Comparison of ENCODE assay signal across 34 cellular contexts in genomic region chr5:168096525-168096924, GRCh38.
"Had no signal": no experiment of that assay in that cellular context is flagged by ENCODE, and none has a peak within 500 bp of the region (broad histone marks: within the 10 kb centered on the region; RNA-seq: fewer than 3 reads in every experiment).

No MANE protein-coding gene starts in this region.

- H3K36me3 Mint-ChIP-seq: activated CD4-positive, alpha-beta memory T cell treated with anti-CD3 and anti-CD28 coated beads for 36 hours; activated naive CD4-positive, alpha-beta T cell treated with anti-CD3 and anti-CD28 coated beads, Interleukin-2, amount 10 ng/mL, durations not matched to agents 7 days and 5 days; activated naive CD4-positive, alpha-beta T cell treated with anti-CD3 and anti-CD28 coated beads, Interleukin-2, amount 50 U/mL, for 24 hours; activated naive CD8-positive, alpha-beta T cell; activated naive CD8-positive, alpha-beta T cell treated with anti-CD3 and anti-CD28 coated beads, Interleukin-2, amount 10 ng/mL, durations not matched to agents 7 days and 5 days had no signal

- H3K27me3 Mint-ChIP-seq: activated B cell treated with CpG ODN at 0.5 μM for 24 hours; activated CD4-positive, alpha-beta memory T cell treated with anti-CD3 and anti-CD28 coated beads for 36 hours; activated CD4-positive, alpha-beta T cell treated with anti-CD3 and anti-CD28 coated beads, Interleukin-2, amount 10 ng/mL, durations not matched to agents 24 days and 14 days; activated CD8-positive, alpha-beta T cell treated with anti-CD3 and anti-CD28 coated beads for 36 hours; activated naive CD4-positive, alpha-beta T cell treated with anti-CD3 and anti-CD28 coated beads, Interleukin-2, amount 10 ng/mL, durations not matched to agents 7 days and 5 days; activated naive CD8-positive, alpha-beta T cell; activated naive CD8-positive, alpha-beta T cell treated with anti-CD3 and anti-CD28 coated beads, Interleukin-2, amount 50 U/mL, for 24 hours had no signal

- ATAC-seq: activated CD8-positive, alpha-beta T cell treated with anti-CD3 and anti-CD28 coated beads for 36 hours; activated naive CD8-positive, alpha-beta T cell treated with anti-CD3 and anti-CD28 coated beads, Interleukin-2, amount 50 U/mL, for 24 hours; activated T-cell treated with anti-CD3 and anti-CD28 coated beads, Interleukin-2, amount 50 U/mL, for 4 hours; activated T-cell treated with anti-CD3 and anti-CD28 coated beads, Interleukin-2, amount 50 U/mL, for 72 hours; activated T-helper 17 cell treated with anti-CD3 and anti-CD28 coated beads, Interleukin-2, amount 50 U/mL, for 72 hours; body of pancreas had no signal

- H3K9me3 ChIP-seq: body of pancreas, breast epithelium had no signal

- H3K4me1 Mint-ChIP-seq: activated B cell treated with CpG ODN at 0.5 μM for 24 hours; activated CD4-positive, alpha-beta T cell treated with anti-CD3 and anti-CD28 coated beads, Interleukin-2, amount 10 ng/mL, durations not matched to agents 24 days and 14 days; activated naive CD4-positive, alpha-beta T cell treated with anti-CD3 and anti-CD28 coated beads, Interleukin-2, amount 10 ng/mL, durations not matched to agents 7 days and 5 days; activated naive CD4-positive, alpha-beta T cell treated with anti-CD3 and anti-CD28 coated beads, Interleukin-2, amount 50 U/mL, for 24 hours; activated naive CD8-positive, alpha-beta T cell treated with anti-CD3 and anti-CD28 coated beads, Interleukin-2, amount 50 U/mL, for 24 hours; activated T-helper 17 cell treated with anti-CD3 and anti-CD28 coated beads, Interleukin-2, amount 50 U/mL, for 72 hours had no signal

- H3K4me3 ChIP-seq: body of pancreas, breast epithelium had no signal

- H3K4me1 ChIP-seq: body of pancreas, breast epithelium had no signal

- H3K4me3 Mint-ChIP-seq: activated B cell treated with CpG ODN at 0.5 μM for 24 hours; activated CD4-positive, alpha-beta memory T cell treated with anti-CD3 and anti-CD28 coated beads for 36 hours; activated CD4-positive, alpha-beta T cell treated with anti-CD3 and anti-CD28 coated beads, Interleukin-2, amount 10 ng/mL, durations not matched to agents 24 days and 14 days; activated CD8-positive, alpha-beta T cell treated with anti-CD3 and anti-CD28 coated beads for 36 hours; activated naive CD4-positive, alpha-beta T cell treated with anti-CD3 and anti-CD28 coated beads, Interleukin-2, amount 10 ng/mL, durations not matched to agents 7 days and 5 days; activated naive CD4-positive, alpha-beta T cell treated with anti-CD3 and anti-CD28 coated beads, Interleukin-2, amount 50 U/mL, for 24 hours; activated naive CD8-positive, alpha-beta T cell; activated naive CD8-positive, alpha-beta T cell treated with anti-CD3 and anti-CD28 coated beads, Interleukin-2, amount 10 ng/mL, durations not matched to agents 7 days and 5 days; activated naive CD8-positive, alpha-beta T cell treated with anti-CD3 and anti-CD28 coated beads, Interleukin-2, amount 50 U/mL, for 24 hours; activated T-cell treated with anti-CD3 and anti-CD28 coated beads, Interleukin-2, amount 50 U/mL, for 4 hours; activated T-cell treated with anti-CD3 and anti-CD28 coated beads, Interleukin-2, amount 50 U/mL, for 72 hours; activated T-helper 1 cell treated with anti-CD3 and anti-CD28 coated beads, Interleukin-12 subunit alpha, Interleukin-12 subunit beta, Interleukin-2, Interleukin-4 antibody, amounts not matched to agents 30 ng/mL and 10 ng/mL and 1 ng/mL, durations not matched to agents 14 hours and 24 hours and 36 hours; activated T-helper 17 cell treated with anti-CD3 and anti-CD28 coated beads, Interleukin-2, amount 50 U/mL, for 72 hours; T-helper 1 cell treated with Interleukin-12 subunit alpha and Interleukin-12 subunit beta and Interleukin-4 antibody, amounts not matched to agents 30 μg/mL and 1 μg/mL, for 36 hours; T-helper 2 cell treated with Interferon-gamma antibody and Interleukin-4, amounts not matched to agents 5 μg/mL and 100 μg/mL, for 36 hours had no signal

- H3K36me3 ChIP-seq: brain microvascular endothelial cell, breast epithelium had no signal

- H3K9me3 Mint-ChIP-seq: activated B cell treated with CpG ODN at 0.5 μM for 24 hours; activated CD4-positive, alpha-beta memory T cell treated with anti-CD3 and anti-CD28 coated beads for 36 hours; activated CD4-positive, alpha-beta T cell treated with anti-CD3 and anti-CD28 coated beads, Interleukin-2, amount 10 ng/mL, durations not matched to agents 24 days and 14 days; activated CD8-positive, alpha-beta T cell treated with anti-CD3 and anti-CD28 coated beads for 36 hours; activated naive CD4-positive, alpha-beta T cell treated with anti-CD3 and anti-CD28 coated beads, Interleukin-2, amount 10 ng/mL, durations not matched to agents 7 days and 5 days; activated naive CD4-positive, alpha-beta T cell treated with anti-CD3 and anti-CD28 coated beads, Interleukin-2, amount 50 U/mL, for 24 hours; activated naive CD8-positive, alpha-beta T cell treated with anti-CD3 and anti-CD28 coated beads, Interleukin-2, amount 10 ng/mL, durations not matched to agents 7 days and 5 days; activated naive CD8-positive, alpha-beta T cell treated with anti-CD3 and anti-CD28 coated beads, Interleukin-2, amount 50 U/mL, for 24 hours; activated T-cell treated with anti-CD3 and anti-CD28 coated beads, Interleukin-2, amount 50 U/mL, for 4 hours; activated T-cell treated with anti-CD3 and anti-CD28 coated beads, Interleukin-2, amount 50 U/mL, for 72 hours; activated T-helper 1 cell treated with anti-CD3 and anti-CD28 coated beads, Interleukin-12 subunit alpha, Interleukin-12 subunit beta, Interleukin-2, Interleukin-4 antibody, amounts not matched to agents 30 ng/mL and 10 ng/mL and 1 ng/mL, durations not matched to agents 14 hours and 24 hours and 36 hours; activated T-helper 17 cell treated with anti-CD3 and anti-CD28 coated beads, Interleukin-2, amount 50 U/mL, for 72 hours; T-helper 1 cell treated with Interleukin-12 subunit alpha and Interleukin-12 subunit beta and Interleukin-4 antibody, amounts not matched to agents 30 μg/mL and 1 μg/mL, for 36 hours; T-helper 2 cell treated with Interferon-gamma antibody and Interleukin-4, amounts not matched to agents 5 μg/mL and 100 μg/mL, for 36 hours had no signal

- H3K27me3 ChIP-seq: body of pancreas, brain microvascular endothelial cell, breast epithelium had no signal

- H3K27ac Mint-ChIP-seq: activated B cell treated with CpG ODN at 0.5 μM for 24 hours; activated CD4-positive, alpha-beta memory T cell treated with anti-CD3 and anti-CD28 coated beads for 36 hours; activated CD4-positive, alpha-beta T cell treated with anti-CD3 and anti-CD28 coated beads, Interleukin-2, amount 10 ng/mL, durations not matched to agents 24 days and 14 days; activated CD8-positive, alpha-beta T cell treated with anti-CD3 and anti-CD28 coated beads for 36 hours; activated naive CD4-positive, alpha-beta T cell treated with anti-CD3 and anti-CD28 coated beads, Interleukin-2, amount 10 ng/mL, durations not matched to agents 7 days and 5 days; activated naive CD4-positive, alpha-beta T cell treated with anti-CD3 and anti-CD28 coated beads, Interleukin-2, amount 50 U/mL, for 24 hours; activated naive CD8-positive, alpha-beta T cell; activated naive CD8-positive, alpha-beta T cell treated with anti-CD3 and anti-CD28 coated beads, Interleukin-2, amount 10 ng/mL, durations not matched to agents 7 days and 5 days; activated naive CD8-positive, alpha-beta T cell treated with anti-CD3 and anti-CD28 coated beads, Interleukin-2, amount 50 U/mL, for 24 hours; activated T-cell treated with anti-CD3 and anti-CD28 coated beads, Interleukin-2, amount 50 U/mL, for 72 hours; activated T-helper 1 cell treated with anti-CD3 and anti-CD28 coated beads, Interleukin-12 subunit alpha, Interleukin-12 subunit beta, Interleukin-2, Interleukin-4 antibody, amounts not matched to agents 30 ng/mL and 10 ng/mL and 1 ng/mL, durations not matched to agents 14 hours and 24 hours and 36 hours; activated T-helper 17 cell treated with anti-CD3 and anti-CD28 coated beads, Interleukin-2, amount 50 U/mL, for 72 hours; T-helper 1 cell treated with Interleukin-12 subunit alpha and Interleukin-12 subunit beta and Interleukin-4 antibody, amounts not matched to agents 30 μg/mL and 1 μg/mL, for 36 hours; T-helper 2 cell treated with Interferon-gamma antibody and Interleukin-4, amounts not matched to agents 5 μg/mL and 100 μg/mL, for 36 hours had no signal

- H3K27ac ChIP-seq: body of pancreas, brain microvascular endothelial cell, breast epithelium, VCaP had no signal

- DNase-seq: activated B cell treated with CpG ODN at 0.5 μM for 24 hours; activated CD4-positive, alpha-beta memory T cell treated with anti-CD3 and anti-CD28 coated beads for 36 hours; activated CD4-positive, alpha-beta T cell treated with anti-CD3 and anti-CD28 coated beads for 4 hours; activated CD4-positive, alpha-beta T cell treated with anti-CD3 and anti-CD28 coated beads, Interleukin-2, amount 10 ng/mL, durations not matched to agents 24 days and 14 days; activated CD4-positive, alpha-beta T cell treated with anti-CD3 and anti-CD28 coated beads, Interleukin-2, amount 50 U/mL, for 1 hour; activated CD4-positive, alpha-beta T cell treated with anti-CD3 and anti-CD28 coated beads, Interleukin-2, amount 50 U/mL, for 4 hours; activated CD4-positive, CD25-positive, alpha-beta regulatory T cell treated with anti-CD3 and anti-CD28 coated beads, Interleukin-2, amount 50 U/mL, for 72 hours; activated CD8-positive, alpha-beta memory T cell treated with anti-CD3 and anti-CD28 coated beads, Interleukin-2, amount 50 U/mL, for 4 hours; activated CD8-positive, alpha-beta T cell treated with anti-CD3 and anti-CD28 coated beads for 36 hours; activated effector memory CD4-positive, alpha-beta T cell treated with anti-CD3 and anti-CD28 coated beads, Interleukin-2, amount 50 U/mL, for 16 hours; activated naive CD4-positive, alpha-beta T cell treated with anti-CD3 and anti-CD28 coated beads, Interleukin-2, amount 10 ng/mL, durations not matched to agents 7 days and 5 days; activated naive CD4-positive, alpha-beta T cell treated with Interleukin-2 at 50 U/mL for 16 hours; activated naive CD8-positive, alpha-beta T cell treated with anti-CD3 and anti-CD28 coated beads, Interleukin-2, amount 10 ng/mL, durations not matched to agents 7 days and 5 days; activated naive CD8-positive, alpha-beta T cell treated with anti-CD3 and anti-CD28 coated beads, Interleukin-2, amount 50 U/mL, for 24 hours; activated T-cell treated with anti-CD3 and anti-CD28 coated beads for 4 hours; activated T-cell treated with anti-CD3 and anti-CD28 coated beads, Interleukin-2, amount 50 U/mL, for 1 hour; activated T-cell treated with anti-CD3 and anti-CD28 coated beads, Interleukin-2, amount 50 U/mL, for 4 hours; activated T-cell treated with anti-CD3 and anti-CD28 coated beads, Interleukin-2, amount 50 U/mL, for 72 hours; amygdala; anterior cingulate cortex; body of pancreas; brain microvascular endothelial cell; central memory CD4-positive, alpha-beta T cell; T-helper 1 cell; T-helper 2 cell; T-helper 9 cell had no signal
